In genomic region chr16:83393196-83393981, GRCh38 we compare ENCODE assay signal across 2 cellular contexts.
TF ChIP-seq lines count a peak whose summit lies in the region.

No MANE protein-coding gene starts in this region.

TF ChIP-seq in SK-N-SH, 30 proteins besides CTCF, POLR2A, EP300 and RAD21 (continued from another document):
- TF ChIP-seq IRF3 (IDR thresholded peaks at IDR 0.05; ENCODE audit: low read depth, low read length) (no peak), CHD2 (IDR thresholded peaks at IDR 0.05; ENCODE audit: low read length, partially characterized antibody) (no peak), NRF1 (IDR thresholded peaks at IDR 0.05; ENCODE audit: low read depth, low read length) (no peak), USF2 (IDR thresholded peaks at IDR 0.05; ENCODE audit: borderline replicate concordance, low read depth, low read length) (no peak), GABPA (IDR thresholded peaks at IDR 0.05; ENCODE audit: low read depth) (no peak), POLR2AphosphoS5 (IDR thresholded peaks at IDR 0.05; ENCODE audit: low read depth, low read length) (no peak), ZBTB33 (IDR thresholded peaks at IDR 0.05; ENCODE audit: borderline replicate concordance, low read depth) (no peak), JUND (IDR thresholded peaks at IDR 0.05) (no peak), RXRA (IDR thresholded peaks at IDR 0.05; ENCODE audit: borderline replicate concordance, low read depth) (no peak), FOSL2 (IDR thresholded peaks at IDR 0.05; ENCODE audit: borderline replicate concordance, low read depth) (no peak), USF1 (IDR thresholded peaks at IDR 0.05; ENCODE audit: borderline replicate concordance, low read depth) (no peak), PBX3 (IDR thresholded peaks at IDR 0.05) (no peak)

TF ChIP-seq in SK-N-SH treated with all-trans-retinoic acid at 6 μM for 48 hours, 23 proteins besides CTCF, POLR2A, EP300 and RAD21 (continued from another document):
- TF ChIP-seq POU6F1 (CRISPR knock-in tag; IDR thresholded peaks at IDR 0.05; ENCODE audit: borderline replicate concordance, low read depth), result no peak
- TF ChIP-seq ARNTL (CRISPR knock-in tag; IDR thresholded peaks at IDR 0.05; ENCODE audit: borderline replicate concordance, low read depth), result no peak
- no peak for TF ChIP-seq CSDC2 (CRISPR knock-in tag; IDR thresholded peaks at IDR 0.05)
- TF ChIP-seq ZNF565 (CRISPR knock-in tag; conservative IDR thresholded peaks at IDR 0.05; ENCODE audit: low read depth), result no peak
- no peak for TF ChIP-seq CSRNP3 (CRISPR knock-in tag; IDR thresholded peaks at IDR 0.05)
- TF ChIP-seq SNAI2 (CRISPR knock-in tag; IDR thresholded peaks at IDR 0.05), result no peak
- TF ChIP-seq OSR1 (CRISPR knock-in tag; IDR thresholded peaks at IDR 0.05), result no peak
- no peak for TF ChIP-seq TOX (CRISPR knock-in tag; IDR thresholded peaks at IDR 0.05; ENCODE audit: borderline replicate concordance)
- TF ChIP-seq PATZ1 (CRISPR knock-in tag; IDR thresholded peaks at IDR 0.05; ENCODE audit: borderline replicate concordance), result no peak
- no peak for TF ChIP-seq GLIS3 (CRISPR knock-in tag; IDR thresholded peaks at IDR 0.05)
- TF ChIP-seq TCF4 (CRISPR knock-in tag; IDR thresholded peaks at IDR 0.05; ENCODE audit: borderline replicate concordance), result no peak
- no peak for TF ChIP-seq TSHZ2 (CRISPR knock-in tag; IDR thresholded peaks at IDR 0.05)
- no peak for TF ChIP-seq BACH2 (CRISPR knock-in tag; IDR thresholded peaks at IDR 0.05; ENCODE audit: borderline replicate concordance)
- TF ChIP-seq ZFP30 (CRISPR knock-in tag; IDR thresholded peaks at IDR 0.05), result no peak
- no peak for TF ChIP-seq ESRRG (CRISPR knock-in tag; IDR thresholded peaks at IDR 0.05)
- TF ChIP-seq ZNF70 (CRISPR knock-in tag; IDR thresholded peaks at IDR 0.05), result no peak
- TF ChIP-seq CREB5 (CRISPR knock-in tag; IDR thresholded peaks at IDR 0.05; ENCODE audit: low read depth), result no peak
- TF ChIP-seq ZC3H10 (CRISPR knock-in tag; IDR thresholded peaks at IDR 0.05), result no peak
- TF ChIP-seq ISL1 (CRISPR knock-in tag; IDR thresholded peaks at IDR 0.05), result no peak
